Comparison of ENCODE assay signal across 8 cellular contexts in genomic region chr4:15003441-15003890, GRCh38. TPM values are rescaled to one million over a fixed set of nuclear protein-coding genes. Genes with fewer than 3 reads are reported as not detected.
DNase-seq lines count a peak whose midpoint lies in the region; ATAC-seq lines count a peak whose summit lies in the region.

No MANE protein-coding gene starts in this region.

- no peaks in the 10 kb centered on the region for H3K9me3 Mint-ChIP-seq in memory B cell

- peak overlapping the region; percentile 93 for H3K4me3 Mint-ChIP-seq in memory B cell

- ATAC-seq in GM18873 (IDR thresholded peaks at IDR 0.05; ENCODE audit: low FRiP score, unreplicated experiment) (peak; percentile 4), HG03432 (IDR thresholded peaks at IDR 0.05; ENCODE audit: unreplicated experiment) (peak; percentile 15), memory B cell (ENCODE audit: low read depth) (peak; percentile 20)

- peaks cover 17% of the 10 kb centered on the region for H3K4me1 Mint-ChIP-seq in memory B cell

- DNase-seq in 8988T (peak; percentile 41), dermis blood vessel endothelial cell (peak; percentile 63), memory B cell (ENCODE audit: low spot score in 2 of 2) (peak in 1 of 2 donors; percentile 52), NCI-H446 treated with DMSO at 0.1 percent for 48 hours (lab: John Stamatoyannopoulos, UW) (no peak)
- peak; percentile 17 for DNase-seq in activated CD4-positive, CD25-positive, alpha-beta regulatory T cell treated with anti-CD3 and anti-CD28 coated beads, Interleukin-2, amount 50 U/mL, for 16 hours (ENCODE audit: low read depth, low spot score)
- peak; percentile 19 to 41 for DNase-seq in stimulated activated CD8-positive, alpha-beta memory T cell treated with anti-CD3 and anti-CD28 coated beads, Interleukin-15, amount 100 ng/mL, for 4 hours (ENCODE audit: low read depth in 2 of 2)

- peaks cover 3% of the 10 kb centered on the region for H3K36me3 Mint-ChIP-seq in memory B cell

- no peaks in the 10 kb centered on the region for H3K27me3 Mint-ChIP-seq in memory B cell

- peak overlapping the region; percentile 97 for H3K27ac Mint-ChIP-seq in memory B cell

RNA-seq across cellular contexts. Expression of gene CPEB2, which starts 1.2 kb away (rescaled TPM):
- 12.4 and 14.9 TPM in 2 replicates for total RNA-seq in dermis blood vessel endothelial cell
